ENCODE assay signal across 15 cellular contexts in the genomic region with DNA sequence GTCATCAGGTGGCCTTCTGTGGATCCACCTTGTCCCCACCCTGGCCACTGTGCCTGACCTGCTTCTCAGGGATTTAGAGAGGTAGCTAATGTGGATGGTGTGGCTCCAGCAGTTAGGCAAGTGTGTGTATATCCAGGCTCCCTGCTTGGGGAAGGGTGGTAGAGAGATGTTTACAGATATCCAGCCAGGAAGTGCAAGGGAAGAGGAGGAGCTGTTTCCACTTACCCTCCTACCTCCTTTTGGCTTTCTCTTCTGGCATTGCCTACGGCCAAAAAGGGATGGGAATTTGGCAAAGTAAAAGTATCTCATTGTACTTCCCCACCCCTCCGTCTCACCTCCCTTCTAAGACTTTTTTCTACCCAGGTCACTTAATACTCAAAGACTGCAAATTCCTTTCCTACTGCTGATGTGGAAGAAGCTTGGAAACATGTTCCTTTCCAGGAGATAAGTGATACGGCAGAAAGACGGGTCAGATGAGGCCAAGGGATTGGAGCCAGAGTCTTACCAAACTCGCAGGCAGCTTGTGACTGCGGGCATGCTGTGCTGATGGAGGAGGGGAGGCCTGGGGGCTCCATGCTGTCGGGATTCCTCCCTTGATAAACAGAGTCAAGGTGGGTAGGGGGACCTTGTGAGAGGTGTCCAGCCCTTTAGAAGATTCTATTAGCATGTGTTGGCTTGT.
DNase-seq lines count a peak whose midpoint lies in the region; ATAC-seq, FAIRE-seq and TF ChIP-seq lines count a peak whose summit lies in the region.
"Had no signal": no experiment of that assay in that cellular context is flagged by ENCODE, and none has a peak within 500 bp of the region (broad histone marks: within the 10 kb centered on the region; RNA-seq: fewer than 3 reads in every experiment).

No MANE protein-coding gene starts in this region.

- H3K36me3 ChIP-seq in astrocyte (ENCODE audit: insufficient read depth, low read length) (no peaks in the 10 kb centered on the region), left ventricle myocardium inferior (no peaks in the 10 kb centered on the region), sigmoid colon (no peaks in the 10 kb centered on the region)

- 77 to 80% methylated on average over 7 of the region's 7 CpGs for WGBS in sigmoid colon, 2 donors

- no peak overlapping the region for H2AFZ ChIP-seq in astrocyte (ENCODE audit: low read depth, low read length)

- FAIRE-seq in astrocyte (lab: Jason Lieb, UNC): no peak

- peaks cover 13% of the 10 kb centered on the region for H3K9me3 Mint-ChIP-seq in astrocyte (ENCODE audit: unreplicated experiment)
- H3K9me3 Mint-ChIP-seq in activated CD4-positive, alpha-beta T cell treated with anti-CD3 and anti-CD28 coated beads, Interleukin-2, amount 10 ng/mL, durations not matched to agents 7 days and 5 days: peaks cover 11% of the 10 kb centered on the region

- no peak for TF ChIP-seq POLR2A in sigmoid colon (IDR thresholded peaks at IDR 0.05)

- POLR2A ChIA-PET in activated CD4-positive, alpha-beta T cell treated with anti-CD3 and anti-CD28 coated beads, Interleukin-2, amount 10 ng/mL, durations not matched to agents 7 days and 5 days (lab: Charles Lee): no interaction called here

- H3K79me2 ChIP-seq in astrocyte (ENCODE audit: insufficient read depth, low read length): no peaks in the 10 kb centered on the region

- H3K4me3 ChIP-seq in astrocyte (ENCODE audit: insufficient read depth, low read depth, low read length): no peak overlapping the region
- H3K4me3 ChIP-seq in left ventricle myocardium inferior: peak overlapping the region; percentile 47
- peak overlapping the region in 2 of 4 donors; percentile 13 to 26 for H3K4me3 ChIP-seq in sigmoid colon

- no peak overlapping the region for H3K27ac ChIP-seq in astrocyte (ENCODE audit: low read depth, low read length)
- H3K27ac ChIP-seq in left ventricle myocardium inferior (replicated peaks): peak overlapping the region; percentile 81
- H3K27ac ChIP-seq in sigmoid colon: peak overlapping the region; percentile 58 to 70 (median 64)

- no peak for TF ChIP-seq CTCF in astrocyte (IDR thresholded peaks at IDR 0.05; ENCODE audit: insufficient read depth, low read depth, low read length)
- TF ChIP-seq CTCF in left ventricle myocardium inferior (IDR thresholded peaks at IDR 0.05; ENCODE audit: borderline replicate concordance): no peak
- TF ChIP-seq CTCF in sigmoid colon (IDR thresholded peaks at IDR 0.05): no peak

- intact Hi-C loops in left ventricle myocardium inferior (cut with micrococcal nuclease): no loop called here
- intact Hi-C loops in sigmoid colon (cut with DNase I): no loop called here

- H3K4me2 ChIP-seq in astrocyte (ENCODE audit: low read length): no peak overlapping the region

- peak overlapping the region; percentile 79 for H3K27ac Mint-ChIP-seq in astrocyte (ENCODE audit: unreplicated experiment)
- H3K27ac Mint-ChIP-seq in activated CD4-positive, alpha-beta T cell treated with anti-CD3 and anti-CD28 coated beads, Interleukin-2, amount 10 ng/mL, durations not matched to agents 7 days and 5 days: no peak overlapping the region
- H3K27ac Mint-ChIP-seq: CD4-positive, alpha-beta memory T cell; T-cell had no signal

- H3K9me3 ChIP-seq in astrocyte (ENCODE audit: insufficient read depth, low read depth, low read length): no peaks in the 10 kb centered on the region
- H3K9me3 ChIP-seq in left ventricle myocardium inferior (replicated peaks): peaks cover 20% of the 10 kb centered on the region
- peaks cover 0 to 2% (median 0%) of the 10 kb centered on the region in 4 donors for H3K9me3 ChIP-seq in sigmoid colon

- H3K27me3 ChIP-seq in astrocyte (ENCODE audit: insufficient read depth, low read length) (no peaks in the 10 kb centered on the region), left ventricle myocardium inferior (ENCODE audit: low read depth) (no peaks in the 10 kb centered on the region), sigmoid colon (no peaks in the 10 kb centered on the region)

- H3K27me3 Mint-ChIP-seq in astrocyte (ENCODE audit: low read depth, unreplicated experiment): no peaks in the 10 kb centered on the region
- no peaks in the 10 kb centered on the region for H3K27me3 Mint-ChIP-seq in activated CD4-positive, alpha-beta T cell treated with anti-CD3 and anti-CD28 coated beads, Interleukin-2, amount 10 ng/mL, durations not matched to agents 7 days and 5 days
- H3K27me3 Mint-ChIP-seq: CD4-positive, alpha-beta memory T cell; T-cell had no signal

- H4K20me1 ChIP-seq in astrocyte (ENCODE audit: insufficient read depth, low read length): no peaks in the 10 kb centered on the region

- no peak for TF ChIP-seq EP300 in sigmoid colon (IDR thresholded peaks at IDR 0.05)

- H3K4me1 Mint-ChIP-seq in astrocyte (ENCODE audit: low read depth, unreplicated experiment): peaks cover 27% of the 10 kb centered on the region
- peaks cover 12% of the 10 kb centered on the region for H3K4me1 Mint-ChIP-seq in activated CD4-positive, alpha-beta T cell treated with anti-CD3 and anti-CD28 coated beads, Interleukin-2, amount 10 ng/mL, durations not matched to agents 7 days and 5 days
- H3K4me1 Mint-ChIP-seq: CD4-positive, alpha-beta memory T cell had no signal

- peaks cover 8% of the 10 kb centered on the region for H3K4me1 ChIP-seq in astrocyte (ENCODE audit: insufficient read depth, low read length)
- H3K4me1 ChIP-seq in left ventricle myocardium inferior: peaks cover 31% of the 10 kb centered on the region
- peaks cover 0 to 27% (median 16%) of the 10 kb centered on the region in 4 donors for H3K4me1 ChIP-seq in sigmoid colon

- CTCF ChIA-PET in activated CD4-positive, alpha-beta T cell treated with anti-CD3 and anti-CD28 coated beads, Interleukin-2, amount 10 ng/mL, durations not matched to agents 7 days and 5 days (lab: Charles Lee): interaction anchor here (1.3 kb wide), 1 partner anchor 16 kb away, joined by 5 read pairs; no protein-coding TSS in a partner anchor

- peak; percentile 88 for DNase-seq in DMS 273 treated with DMSO at 0.1 percent for 48 hours (lab: John Stamatoyannopoulos, UW)
- DNase-seq in astrocyte (ENCODE audit: low read depth): no peak
- DNase-seq in left ventricle myocardium inferior: peak; percentile 37
- DNase-seq in sigmoid colon: no peak
- DNase-seq in kidney glomerular epithelial cell (lab: John Stamatoyannopoulos, UW): no peak
- no peak for DNase-seq in SHP77 (lab: John Stamatoyannopoulos, UW)
- no peak for DNase-seq in activated CD4-positive, alpha-beta T cell treated with anti-CD3 and anti-CD28 coated beads, Interleukin-2, amount 10 ng/mL, durations not matched to agents 7 days and 5 days
- DNase-seq: anterior cingulate cortex; CD4-positive, alpha-beta memory T cell; erythroblast; Kasumi-1; NCI-H526; stimulated activated naive CD8-positive, alpha-beta T cell treated with anti-CD3 and anti-CD28 coated beads, Interleukin-15, Interleukin-2, amounts not matched to agents 100 U/mL and 50 U/mL, for 24 hours; T-cell had no signal

- H3K9ac ChIP-seq in astrocyte (ENCODE audit: low read length): no peak overlapping the region

- no peak for ATAC-seq in GM18868 (IDR thresholded peaks at IDR 0.05; ENCODE audit: unreplicated experiment)
- ATAC-seq: stimulated activated naive CD8-positive, alpha-beta T cell treated with anti-CD3 and anti-CD28 coated beads, Interleukin-15, Interleukin-2, amounts not matched to agents 100 U/mL and 50 U/mL, for 24 hours; T-cell had no signal

- peaks cover 27% of the 10 kb centered on the region for H3K36me3 Mint-ChIP-seq in astrocyte (ENCODE audit: low read depth, unreplicated experiment)
- H3K36me3 Mint-ChIP-seq in activated CD4-positive, alpha-beta T cell treated with anti-CD3 and anti-CD28 coated beads, Interleukin-2, amount 10 ng/mL, durations not matched to agents 7 days and 5 days (ENCODE audit: low read depth): peaks cover 2% of the 10 kb centered on the region
- H3K36me3 Mint-ChIP-seq: CD4-positive, alpha-beta memory T cell; T-cell had no signal

- H3K4me3 Mint-ChIP-seq in astrocyte (ENCODE audit: unreplicated experiment): no peak overlapping the region
- no peak overlapping the region for H3K4me3 Mint-ChIP-seq in activated CD4-positive, alpha-beta T cell treated with anti-CD3 and anti-CD28 coated beads, Interleukin-2, amount 10 ng/mL, durations not matched to agents 7 days and 5 days
- H3K4me3 Mint-ChIP-seq: CD4-positive, alpha-beta memory T cell; T-cell had no signal

Comparison
In these comparisons a context has a peak if more than half of its experiments do, and no peak if none do; other contexts are left out.
1. DNase-seq: peak in DMS 273 treated with DMSO at 0.1 percent for 48 hours (single experiment) and left ventricle myocardium inferior (single experiment); none in astrocyte (single experiment), sigmoid colon (single experiment), kidney glomerular epithelial cell (single experiment), SHP77 (0 of 2) and activated CD4-positive, alpha-beta T cell treated with anti-CD3 and anti-CD28 coated beads, Interleukin-2, amount 10 ng/mL, durations not matched to agents 7 days and 5 days (single experiment).